Comparison of ENCODE assay signal across 21 cellular contexts in genomic region chr7:119925890-119926289, GRCh38.
"Had no signal": no experiment of that assay in that cellular context is flagged by ENCODE, and none has a peak within 500 bp of the region (broad histone marks: within the 10 kb centered on the region; RNA-seq: fewer than 3 reads in every experiment).

No MANE protein-coding gene starts in this region.

- H3K9me3 ChIP-seq: neutrophil, ovary, prostate gland, thyroid gland had no signal

- H3K4me1 ChIP-seq: heart right ventricle, prostate gland, thyroid gland had no signal

- H3K27me3 ChIP-seq: heart right ventricle, neutrophil, ovary, thyroid gland had no signal

- H3K4me3 ChIP-seq: heart right ventricle, lung, ovary, prostate gland, thyroid gland had no signal

- FAIRE-seq: bronchial epithelial cell had no signal

- DNase-seq: activated CD4-positive, alpha-beta memory T cell treated with anti-CD3 and anti-CD28 coated beads for 36 hours; activated CD4-positive, alpha-beta T cell treated with anti-CD3 and anti-CD28 coated beads for 48 hours; activated effector memory CD4-positive, alpha-beta T cell treated with Interleukin-2 at 50 U/mL for 16 hours; activated naive CD4-positive, alpha-beta T cell treated with anti-CD3 and anti-CD28 coated beads for 36 hours; activated naive CD8-positive, alpha-beta T cell treated with anti-CD3 and anti-CD28 coated beads, Interleukin-2, amount 10 ng/mL, durations not matched to agents 7 days and 5 days; activated T-cell treated with anti-CD3 and anti-CD28 coated beads, Interleukin-2, amount 50 U/mL, for 48 hours; amygdala; cerebellar nuclear complex; cortex of kidney; foreskin fibroblast; heart right ventricle; kidney; ovary; substantia nigra; T-helper 1 cell; thyroid gland had no signal

- H3K36me3 ChIP-seq: heart right ventricle, neutrophil, ovary, prostate gland, thyroid gland had no signal

- H3K27ac ChIP-seq: heart right ventricle, neutrophil, ovary, prostate gland, thyroid gland had no signal

- ATAC-seq: heart right ventricle; natural killer cell treated with Interleukin-12 subunit alpha and Interleukin-12 subunit beta and Interleukin-15 and Interleukin-18, amount 100 ng/mL, for 72 hours had no signal
